ENCODE assay signal across 11 cellular contexts in genomic region chr21:45029298-45029967, GRCh38. TPM values are rescaled to one million over a fixed set of nuclear protein-coding genes. Genes with fewer than 3 reads are reported as not detected.
DNase-seq lines count a peak whose midpoint lies in the region; ATAC-seq, FAIRE-seq and TF ChIP-seq lines count a peak whose summit lies in the region.
"Had no signal": no experiment of that assay in that cellular context is flagged by ENCODE, and none has a peak within 500 bp of the region (broad histone marks: within the 10 kb centered on the region; RNA-seq: fewer than 3 reads in every experiment).

No MANE protein-coding gene starts in this region.

- H3K4me3 ChIP-seq in K562: no peak overlapping the region

- no peak overlapping the region for H2AFZ ChIP-seq in K562 (ENCODE audit: low read depth, low read length)

- H3K9me3 ChIP-seq in K562 (replicated peaks; ENCODE audit: control insufficient read depth, insufficient read depth, low read depth, low read length): no peaks in the 10 kb centered on the region
- H3K9me3 ChIP-seq: neutrophil had no signal

- H3K4me1 ChIP-seq in K562 (replicated peaks in 1 of 2; ENCODE audit: control insufficient read depth in 2 of 2, insufficient read depth in 2 of 2, low read length in 2 of 2): peaks cover 0 to 39% of the 10 kb centered on the region in 2 experiments; a peak in 2 of 5 replicates

- 5% methylated on average over 15 of the region's 15 CpGs for WGBS in K562 (ENCODE audit: insufficient coverage, low coverage, missing lambda C conversion rate)

- CTCF ChIA-PET in K562 (lab: Yijun Ruan, JAX; ENCODE audit: low intra/inter-chr PET ratio): interaction anchor here (0.7 kb wide), 1 partner anchor 14 kb away, joined by 3 read pairs; no protein-coding TSS in a partner anchor

- peaks cover 16% of the 10 kb centered on the region for H3K27me3 Mint-ChIP-seq in type B pancreatic cell

- peak; percentile 37 for FAIRE-seq in K562 (lab: Jason Lieb, UNC)

- H3K9me1 ChIP-seq in K562 (ENCODE audit: control insufficient read depth, insufficient read depth, low read length): no peaks in the 10 kb centered on the region

- no peak overlapping the region for H3K27ac ChIP-seq in K562 (ENCODE audit: extremely low read depth, low read depth, low read length)
- H3K27ac ChIP-seq: neutrophil had no signal

- no peak for TF ChIP-seq EP300 in K562 (IDR thresholded peaks at IDR 0.05; ENCODE audit: low read length)

- H3K79me2 ChIP-seq in K562 (ENCODE audit: control insufficient read depth, insufficient read depth, low read length): no peaks in the 10 kb centered on the region

- H3K27me3 ChIP-seq in K562 (ENCODE audit: control insufficient read depth in 2 of 2, insufficient read depth in 2 of 2, low read length in 2 of 2): peaks cover 55 to 77% of the 10 kb centered on the region in 2 experiments

- no peak for TF ChIP-seq POLR2A in K562 (conservative IDR thresholded peaks at IDR 0.05)

- H3K4me2 ChIP-seq in K562 (ENCODE audit: insufficient read depth, low read length): no peak overlapping the region

- no peak overlapping the region for H3K9ac ChIP-seq in K562 (ENCODE audit: insufficient read depth in 1 of 2, low read depth in 2 of 2, low read length in 2 of 2)

- H3K4me3 Mint-ChIP-seq in type B pancreatic cell: no peak overlapping the region
- H3K4me3 Mint-ChIP-seq: activated naive CD4-positive, alpha-beta T cell treated with anti-CD3 and anti-CD28 coated beads for 36 hours had no signal

- intact Hi-C loops in K562 (cut with micrococcal nuclease): no loop called here

- no peak overlapping the region for H3K27ac Mint-ChIP-seq in type B pancreatic cell
- H3K27ac Mint-ChIP-seq: activated naive CD4-positive, alpha-beta T cell treated with anti-CD3 and anti-CD28 coated beads for 36 hours had no signal

- BruUV-seq in K562 (replicated peaks; lab: Mats Ljungman, UMichigan): no TSS peak

- H3K36me3 Mint-ChIP-seq in type B pancreatic cell: no peaks in the 10 kb centered on the region

- peak; percentile 82 for ATAC-seq in K562

- in situ Hi-C loops in K562 (cut with MboI): no loop called here

- no peak for TF ChIP-seq CTCF in K562 (IDR thresholded peaks at IDR 0.05 in 2 of 3, conservative IDR thresholded peaks at IDR 0.05 in 1 of 3; ENCODE audit: insufficient read depth in 2 of 3, low read depth in 1 of 3, low read length in 3 of 3)
- no peak for TF ChIP-seq CTCF in type B pancreatic cell (conservative IDR thresholded peaks at IDR 0.05)

- peaks cover 38% of the 10 kb centered on the region for H3K4me1 Mint-ChIP-seq in type B pancreatic cell (ENCODE audit: unreplicated experiment)

- peaks cover 5% of the 10 kb centered on the region; the same call in 1 of the 2 replicates for H4K20me1 ChIP-seq in K562 (replicated peaks; ENCODE audit: control insufficient read depth, insufficient read depth, low read length)

- TF ChIP-seq RAD21 in K562 (CRISPR knock-in tag; conservative IDR thresholded peaks at IDR 0.05 in 1 of 2, IDR thresholded peaks at IDR 0.05 in 1 of 2): no peak

- DNase-seq in NCI-H2107 (lab: John Stamatoyannopoulos, UW) (peak; percentile 41), NCI-H2107 treated with DMSO at 0.1 percent for 48 hours (lab: John Stamatoyannopoulos, UW; ENCODE audit: unreplicated experiment) (no peak), K562 (ENCODE audit: extremely low read depth in 1 of 4, low spot score in 3 of 4) (peak in 2 of 4 experiments; percentile 41 to 51), left kidney (ENCODE audit: low read depth, low spot score) (peak; percentile 70), type B pancreatic cell (ENCODE audit: extremely low spot score, unreplicated experiment) (peak; percentile 70), dedifferentiated amniotic fluid mesenchymal stem cell (ENCODE audit: extremely low spot score) (no peak)
- DNase-seq in activated naive CD4-positive, alpha-beta T cell treated with anti-CD3 and anti-CD28 coated beads, Interleukin-2, amount 50 U/mL, for 16 hours: no peak
- no peak for DNase-seq in activated naive CD4-positive, alpha-beta T cell (lab: John Stamatoyannopoulos, UW)
- DNase-seq: activated naive CD4-positive, alpha-beta T cell treated with anti-CD3 and anti-CD28 coated beads for 36 hours; NCI-H446 treated with DMSO at 0.1 percent for 48 hours had no signal

- POLR2A ChIA-PET in K562 (lab: Yijun Ruan, JAX): interaction anchor here (0.5 to 1.7 kb wide), 3 partner anchors 15 to 401 kb away, joined by 3 to 6 read pairs (median 5); no protein-coding TSS in a partner anchor

- no peaks in the 10 kb centered on the region for H3K36me3 ChIP-seq in K562 (ENCODE audit: control insufficient read depth, insufficient read depth, low read length)
- H3K36me3 ChIP-seq: neutrophil had no signal

- H3K9me3 Mint-ChIP-seq in type B pancreatic cell: peaks cover 4% of the 10 kb centered on the region

TF ChIP-seq in K562, 482 proteins besides CTCF, POLR2A, EP300 and RAD21:
- TF ChIP-seq PHB (CRISPR knock-in tag; IDR thresholded peaks at IDR 0.05): no peak
- TF ChIP-seq CHAMP1 (IDR thresholded peaks at IDR 0.05): no peak
- no peak for TF ChIP-seq DEAF1 (CRISPR knock-in tag; IDR thresholded peaks at IDR 0.05)
- no peak for TF ChIP-seq ZNF311 (CRISPR knock-in tag; IDR thresholded peaks at IDR 0.05)
- no peak for TF ChIP-seq DIDO1 (tag; IDR thresholded peaks at IDR 0.05; ENCODE audit: low read depth)

RNA-seq across cellular contexts. Expression of gene ADARB1, which starts 44.9 kb away (rescaled TPM):
- 40.2 and 48.3 TPM in 2 replicates for total RNA-seq in K562 (2011; cell fraction: chromatin; rRNA removed; ENCODE audit: low replicate concordance)
- total RNA-seq in K562 (2011; cell fraction: nucleolus; rRNA removed): 29.0 and 30.4 TPM in 2 replicates
- 24.6 and 33.4 TPM in 2 replicates for total RNA-seq in K562 (2011; cell fraction: nucleoplasm; rRNA removed)
- total RNA-seq in K562 (2014; rRNA removed): 7.7 and 9.1 TPM in 2 replicates
- 8.3 TPM in 2 replicates for total RNA-seq in K562 (2014; rRNA removed; fragmentation: Illumina TruSeq; extraction: Trizol)
- total RNA-seq in K562 (2015; rRNA removed; fragmentation: Illumina TruSeq; extraction: Trizol): 6.4 and 7.1 TPM in 2 replicates
- 12.0 and 16.0 TPM in 2 replicates for total RNA-seq in K562 (2021)
- polyA plus RNA-seq in K562 (2011; rRNA removed): 8.4 and 11.8 TPM in 2 replicates
- 6.6 and 7.4 TPM in 2 replicates for polyA plus RNA-seq in K562 (2011; cell fraction: cytosol; rRNA removed)
- polyA plus RNA-seq in K562 (2011; cell fraction: nucleus; rRNA removed): 15.0 and 23.8 TPM in 2 replicates
- 7.5 and 8.1 TPM in 2 replicates for polyA plus RNA-seq in K562 (2012)
- 7.3 and 9.2 TPM in 2 replicates for polyA plus RNA-seq in K562 (2014; fragmentation: Illumina TruSeq; extraction: Trizol)
- polyA plus RNA-seq in K562 (2014; fragmentation: Nextera tagmentation; extraction: Ambion mirVana): 1 to 10 TPM; 7.1 to 8.1 TPM
- polyA plus RNA-seq in K562 (2014; rRNA removed): 6.7 and 12.8 TPM in 2 replicates
- polyA minus RNA-seq in K562 (2011; rRNA and poly(A)+ RNA removed): 10.4 and 16.9 TPM in 2 replicates
- 12.7 and 15.3 TPM in 2 replicates for polyA minus RNA-seq in K562 (2011; cell fraction: cytosol; rRNA and poly(A)+ RNA removed)
- 13.3 and 18.3 TPM in 2 replicates for polyA minus RNA-seq in K562 (2011; cell fraction: nucleus; rRNA and poly(A)+ RNA removed)
- total RNA-seq in type B pancreatic cell (ENCODE audit: low replicate concordance): 20.7 and 20.9 TPM in 2 replicates

Comparison
In these comparisons a context has a peak if more than half of its experiments do, and no peak if none do; other contexts are left out.
1. DNase-seq: peak in NCI-H2107 (single experiment), left kidney (single experiment) and type B pancreatic cell (single experiment); none in NCI-H2107 treated with DMSO at 0.1 percent for 48 hours (single experiment), activated naive CD4-positive, alpha-beta T cell treated with anti-CD3 and anti-CD28 coated beads, Interleukin-2, amount 50 U/mL, for 16 hours (single experiment), dedifferentiated amniotic fluid mesenchymal stem cell (single experiment) and activated naive CD4-positive, alpha-beta T cell (0 of 4).